Comparison of ENCODE assay signal across 14 cellular contexts in genomic region chr6:33017694-33018353, GRCh38. TPM values are rescaled to one million over a fixed set of nuclear protein-coding genes. Genes with fewer than 3 reads are reported as not detected.
DNase-seq lines count a peak whose midpoint lies in the region; ATAC-seq and TF ChIP-seq lines count a peak whose summit lies in the region.
"Had no signal": no experiment of that assay in that cellular context is flagged by ENCODE, and none has a peak within 500 bp of the region (broad histone marks: within the 10 kb centered on the region; RNA-seq: fewer than 3 reads in every experiment).

No MANE protein-coding gene starts in this region.

- CTCF ChIA-PET in activated B cell treated with CpG ODN at 0.5 μM for 24 hours (lab: Charles Lee): interaction anchor here (0.7 to 10.8 kb wide), 8 partner anchors 31 to 231 kb away, joined by 3 to 240 read pairs (median 5); partner anchors contain the start of genes HLA-DPA1 and HLA-DPB1
- CTCF ChIA-PET in T-cell (lab: Charles Lee): interaction anchor here in 1 of 2 donors (0.6 to 2.1 kb wide), 4 partner anchors 55 to 231 kb away, joined by 3 to 10 read pairs (median 4); partner anchors contain the start of gene HLA-DPA1

- H4K91ac ChIP-seq in mesenchymal stem cell (ENCODE audit: low read length): no peak overlapping the region

- no peaks in the 10 kb centered on the region for H3K9me3 Mint-ChIP-seq in activated B cell treated with CpG ODN at 0.5 μM for 24 hours
- H3K9me3 Mint-ChIP-seq in T-cell: no peaks in the 10 kb centered on the region

- no peak overlapping the region for H3K4me2 ChIP-seq in mesenchymal stem cell (ENCODE audit: low read length, poor library complexity, severe bottlenecking)

- H2BK15ac ChIP-seq in mesenchymal stem cell (ENCODE audit: low read depth, poor library complexity, severe bottlenecking): no peak overlapping the region

- H2BK120ac ChIP-seq in mesenchymal stem cell (ENCODE audit: low read depth, low read length): peak overlapping the region; percentile 59

- H3K4me1 ChIP-seq in left ventricle myocardium inferior (peaks cover 49% of the 10 kb centered on the region), mesenchymal stem cell (ENCODE audit: control insufficient read depth, insufficient read depth, low read depth, low read length) (no peaks in the 10 kb centered on the region), upper lobe of left lung (peaks cover 20 to 41% (median 26%) of the 10 kb centered on the region in 4 donors)

- POLR2A ChIA-PET in activated B cell treated with CpG ODN at 0.5 μM for 24 hours (lab: Charles Lee): interaction anchor here (0.6 to 28.8 kb wide), 15 partner anchors 8 to 260 kb away, joined by 3 to 2264 read pairs (median 16); partner anchors contain the start of genes HLA-DMB, HLA-DOA, HLA-DPA1 and HLA-DPB1
- POLR2A ChIA-PET in T-cell (lab: Charles Lee): no interaction called here

- TF ChIP-seq POLR2A in upper lobe of left lung (IDR thresholded peaks at IDR 0.05): no peak

- ATAC-seq in activated B cell treated with CpG ODN at 0.5 μM for 24 hours (ENCODE audit: low read depth) (no peak), upper lobe of left lung (ENCODE audit: low FRiP score in 2 of 2) (peak in 1 of 2 donors; percentile 56), HG02885 (IDR thresholded peaks at IDR 0.05; ENCODE audit: poor library complexity, unreplicated experiment) (no peak), T-cell (replicated peaks in 1 of 4) (no peak), GM21381 (IDR thresholded peaks at IDR 0.05; ENCODE audit: unreplicated experiment) (no peak)
- ATAC-seq: left cardiac atrium had no signal

- no peak overlapping the region for H2AK5ac ChIP-seq in mesenchymal stem cell (ENCODE audit: low read length, severe bottlenecking)

- H2BK12ac ChIP-seq in mesenchymal stem cell (ENCODE audit: low read length in 2 of 2): no peak overlapping the region

- H3K27me3 Mint-ChIP-seq in activated B cell treated with CpG ODN at 0.5 μM for 24 hours (no peaks in the 10 kb centered on the region), T-cell (peaks cover 7 to 10% of the 10 kb centered on the region in 2 donors)

- no peak overlapping the region for H3K18ac ChIP-seq in mesenchymal stem cell (ENCODE audit: low read depth in 1 of 2, low read length in 2 of 2)

- H3K27ac ChIP-seq in left ventricle myocardium inferior (replicated peaks) (peak overlapping the region; percentile 93), mesenchymal stem cell (ENCODE audit: low read length, poor library complexity, severe bottlenecking) (no peak overlapping the region), upper lobe of left lung (peak overlapping the region; percentile 82 to 95 (median 88))

- TF ChIP-seq EP300 in upper lobe of left lung (IDR thresholded peaks at IDR 0.05): no peak

- 64% methylated on average over 3 of the region's 3 CpGs for WGBS in mesenchymal stem cell
- WGBS in upper lobe of left lung, 2 donors: 73 to 78% methylated on average over 3 of the region's 3 CpGs

- no peak overlapping the region for H3K14ac ChIP-seq in mesenchymal stem cell (ENCODE audit: low read length in 2 of 2)

- TF ChIP-seq CTCF in left ventricle myocardium inferior (IDR thresholded peaks at IDR 0.05; ENCODE audit: borderline replicate concordance): no peak
- no peak for TF ChIP-seq CTCF in activated B cell treated with CpG ODN at 0.5 μM for 24 hours (IDR thresholded peaks at IDR 0.05)
- no peak for TF ChIP-seq CTCF in upper lobe of left lung (IDR thresholded peaks at IDR 0.05)

- H3K9me3 ChIP-seq in left ventricle myocardium inferior (replicated peaks) (no peaks in the 10 kb centered on the region), mesenchymal stem cell (ENCODE audit: control insufficient read depth, low read length) (no peaks in the 10 kb centered on the region), upper lobe of left lung (no peaks in the 10 kb centered on the region)

- no peak overlapping the region for H4K8ac ChIP-seq in mesenchymal stem cell (ENCODE audit: low read length)

- H3K36me3 Mint-ChIP-seq in activated B cell treated with CpG ODN at 0.5 μM for 24 hours (ENCODE audit: low read depth) (no peaks in the 10 kb centered on the region), T-cell (no peaks in the 10 kb centered on the region)

- H2AFZ ChIP-seq in mesenchymal stem cell (ENCODE audit: low read depth, low read length): no peak overlapping the region

- H3K27me3 ChIP-seq in left ventricle myocardium inferior (ENCODE audit: low read depth) (peaks cover 18% of the 10 kb centered on the region), mesenchymal stem cell (ENCODE audit: control insufficient read depth in 1 of 2, insufficient read depth in 1 of 2, low read length in 2 of 2) (peaks cover 16 to 75% of the 10 kb centered on the region in 2 experiments), upper lobe of left lung (no peaks in the 10 kb centered on the region)

- H3K4ac ChIP-seq in mesenchymal stem cell (ENCODE audit: low read depth in 1 of 2, low read length in 2 of 2): no peak overlapping the region

- DNase-seq in left ventricle myocardium inferior (no peak), cardiac septum (ENCODE audit: low spot score) (no peak), activated B cell treated with CpG ODN at 0.5 μM for 24 hours (no peak), mesenchymal stem cell (no peak), upper lobe of left lung (no peak), T-cell (no peak)
- DNase-seq: C1 segment of cervical spinal cord, foreskin fibroblast, HCEC 1CT, KG1, left cardiac atrium, posterior cingulate gyrus had no signal

- H3K9ac ChIP-seq in mesenchymal stem cell (ENCODE audit: low read length): no peak overlapping the region

- no peaks in the 10 kb centered on the region for H3K79me1 ChIP-seq in mesenchymal stem cell (replicated peaks; ENCODE audit: low read length, poor library complexity, severe bottlenecking)

- no peak overlapping the region for H2BK5ac ChIP-seq in mesenchymal stem cell (ENCODE audit: low read depth, low read length, poor library complexity, severe bottlenecking)

- peak overlapping the region; percentile 48 for H3K4me3 Mint-ChIP-seq in activated B cell treated with CpG ODN at 0.5 μM for 24 hours
- no peak overlapping the region for H3K4me3 Mint-ChIP-seq in T-cell

- H3K23ac ChIP-seq in mesenchymal stem cell (ENCODE audit: low read length in 2 of 2): no peak overlapping the region

- peak overlapping the region; percentile 98 for H3K27ac Mint-ChIP-seq in activated B cell treated with CpG ODN at 0.5 μM for 24 hours
- peak overlapping the region in 1 of 2 donors; percentile 70 for H3K27ac Mint-ChIP-seq in T-cell

- H3K36me3 ChIP-seq in left ventricle myocardium inferior (no peaks in the 10 kb centered on the region), mesenchymal stem cell (ENCODE audit: control insufficient read depth in 1 of 2, insufficient read depth in 2 of 2, low read depth in 1 of 2, low read length in 2 of 2) (no peaks in the 10 kb centered on the region), upper lobe of left lung (no peaks in the 10 kb centered on the region)

- no peak overlapping the region for H3K4me3 ChIP-seq in left ventricle myocardium inferior
- H3K4me3 ChIP-seq in mesenchymal stem cell (ENCODE audit: insufficient read depth in 1 of 2, low read depth in 1 of 2, low read length in 2 of 2): no peak overlapping the region
- H3K4me3 ChIP-seq in upper lobe of left lung: no peak overlapping the region

- H3K4me1 Mint-ChIP-seq in activated B cell treated with CpG ODN at 0.5 μM for 24 hours (peaks cover 72% of the 10 kb centered on the region), T-cell (peaks cover 10 to 41% (median 34%) of the 10 kb centered on the region in 3 donors)

- intact Hi-C loops in left ventricle myocardium inferior (cut with micrococcal nuclease): loop anchor here (5.0 kb wide), 1 partner anchor 64 kb away; no protein-coding TSS in a partner anchor
- intact Hi-C loops in cardiac septum (cut with DNase I): loop anchor here (5.0 to 10.0 kb wide), 2 partner anchors 127 to 229 kb away; no protein-coding TSS in a partner anchor
- intact Hi-C loops in activated B cell treated with CpG ODN at 0.5 μM for 24 hours (cut with micrococcal nuclease): no loop called here

RNA-seq across cellular contexts. Expression of gene HLA-DOA, which starts 8.4 kb away (rescaled TPM):
- total RNA-seq in left ventricle myocardium inferior: 1.8 TPM
- 1.6 TPM for total RNA-seq in cardiac septum
- total RNA-seq in activated B cell treated with CpG ODN at 0.5 μM for 24 hours: 153 and 167 TPM in 2 replicates
- polyA plus RNA-seq in mesenchymal stem cell (2013, experiment 1 of 2): 0.22 TPM
- polyA plus RNA-seq in mesenchymal stem cell (2013, experiment 2 of 2): 0.04 TPM
- total RNA-seq in upper lobe of left lung: 10 to 100 TPM in 5 of 6 donors, 1 to 10 TPM in 1; 9.4 to 56.8 (median 30.5) TPM
- 10 to 100 TPM in 3 of 5 donors, 1 to 10 TPM in 2; 6.1 to 17.0 (median 13.4) TPM for total RNA-seq in T-cell

RNA-seq across cellular contexts. Expression of gene BRD2, which starts 49.4 kb away (rescaled TPM):
- total RNA-seq in left ventricle myocardium inferior (63.4 TPM), cardiac septum (88.7 TPM), activated B cell treated with CpG ODN at 0.5 μM for 24 hours (347 and 370 TPM in 2 replicates), upper lobe of left lung (100 to 1,000 TPM; 144 to 388 (median 183) TPM), T-cell (100 to 1,000 TPM; 320 to 383 (median 358) TPM)
- 132 TPM for polyA plus RNA-seq in mesenchymal stem cell (2013, experiment 1 of 2)
- polyA plus RNA-seq in mesenchymal stem cell (2013, experiment 2 of 2): 129 TPM

RNA-seq across cellular contexts. Expression of gene HLA-DPA1, which starts 55.6 kb away (rescaled TPM):
- 28.8 TPM for total RNA-seq in left ventricle myocardium inferior
- total RNA-seq in cardiac septum: 35.8 TPM
- total RNA-seq in activated B cell treated with CpG ODN at 0.5 μM for 24 hours: 718 and 730 TPM in 2 replicates
- polyA plus RNA-seq in mesenchymal stem cell (2013, experiment 1 of 2): 3.1 TPM
- 2.4 TPM for polyA plus RNA-seq in mesenchymal stem cell (2013, experiment 2 of 2)
- total RNA-seq in upper lobe of left lung: 100 to 1,000 TPM; 109 to 674 (median 399) TPM
- total RNA-seq in T-cell: 10 to 100 TPM; 29.6 to 68.4 (median 35.9) TPM

RNA-seq across cellular contexts. Expression of gene HLA-DPB1, which starts 58.0 kb away (rescaled TPM):
- total RNA-seq in left ventricle myocardium inferior: 34.1 TPM
- total RNA-seq in cardiac septum: 32.8 TPM
- total RNA-seq in activated B cell treated with CpG ODN at 0.5 μM for 24 hours: 853 and 854 TPM in 2 replicates
- 10.6 TPM for polyA plus RNA-seq in mesenchymal stem cell (2013, experiment 1 of 2)
- polyA plus RNA-seq in mesenchymal stem cell (2013, experiment 2 of 2): 8.7 TPM
- total RNA-seq in upper lobe of left lung: 100 to 1,000 TPM; 194 to 697 (median 373) TPM
- 10 to 100 TPM; 41.2 to 78.9 (median 58.4) TPM for total RNA-seq in T-cell
